In genomic region chr17:61560071-61560470, GRCh38 we compare ENCODE assay signal across 3 cellular contexts.
TF ChIP-seq lines count a peak whose summit lies in the region.

No MANE protein-coding gene starts in this region.

TF ChIP-seq in HCT116, 20 proteins besides CTCF, POLR2A, EP300 and RAD21:
- no peak for TF ChIP-seq POLR2AphosphoS5 (IDR thresholded peaks at IDR 0.05; ENCODE audit: low read depth, low read length)
- no peak for TF ChIP-seq ZFX (IDR thresholded peaks at IDR 0.05)
- TF ChIP-seq ZNF274 (IDR thresholded peaks at IDR 0.05; ENCODE audit: low read depth, low read length) = no peak
- TF ChIP-seq, protein P1, sequence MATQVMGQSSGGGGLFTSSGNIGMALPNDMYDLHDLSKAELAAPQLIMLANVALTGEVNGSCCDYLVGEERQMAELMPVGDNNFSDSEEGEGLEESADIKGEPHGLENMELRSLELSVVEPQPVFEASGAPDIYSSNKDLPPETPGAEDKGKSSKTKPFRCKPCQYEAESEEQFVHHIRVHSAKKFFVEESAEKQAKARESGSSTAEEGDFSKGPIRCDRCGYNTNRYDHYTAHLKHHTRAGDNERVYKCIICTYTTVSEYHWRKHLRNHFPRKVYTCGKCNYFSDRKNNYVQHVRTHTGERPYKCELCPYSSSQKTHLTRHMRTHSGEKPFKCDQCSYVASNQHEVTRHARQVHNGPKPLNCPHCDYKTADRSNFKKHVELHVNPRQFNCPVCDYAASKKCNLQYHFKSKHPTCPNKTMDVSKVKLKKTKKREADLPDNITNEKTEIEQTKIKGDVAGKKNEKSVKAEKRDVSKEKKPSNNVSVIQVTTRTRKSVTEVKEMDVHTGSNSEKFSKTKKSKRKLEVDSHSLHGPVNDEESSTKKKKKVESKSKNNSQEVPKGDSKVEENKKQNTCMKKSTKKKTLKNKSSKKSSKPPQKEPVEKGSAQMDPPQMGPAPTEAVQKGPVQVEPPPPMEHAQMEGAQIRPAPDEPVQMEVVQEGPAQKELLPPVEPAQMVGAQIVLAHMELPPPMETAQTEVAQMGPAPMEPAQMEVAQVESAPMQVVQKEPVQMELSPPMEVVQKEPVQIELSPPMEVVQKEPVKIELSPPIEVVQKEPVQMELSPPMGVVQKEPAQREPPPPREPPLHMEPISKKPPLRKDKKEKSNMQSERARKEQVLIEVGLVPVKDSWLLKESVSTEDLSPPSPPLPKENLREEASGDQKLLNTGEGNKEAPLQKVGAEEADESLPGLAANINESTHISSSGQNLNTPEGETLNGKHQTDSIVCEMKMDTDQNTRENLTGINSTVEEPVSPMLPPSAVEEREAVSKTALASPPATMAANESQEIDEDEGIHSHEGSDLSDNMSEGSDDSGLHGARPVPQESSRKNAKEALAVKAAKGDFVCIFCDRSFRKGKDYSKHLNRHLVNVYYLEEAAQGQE (IDR thresholded peaks at IDR 0.05; ENCODE audit: low read depth) = no peak
- no peak for TF ChIP-seq MAX (IDR thresholded peaks at IDR 0.05)
- no peak for TF ChIP-seq YY1 (IDR thresholded peaks at IDR 0.05; ENCODE audit: extremely low read depth, insufficient replicate concordance, low read depth, low read length)
- TF ChIP-seq ZBTB33 (IDR thresholded peaks at IDR 0.05; ENCODE audit: extremely low read depth, insufficient replicate concordance, low read length) = no peak
- TF ChIP-seq JUND (IDR thresholded peaks at IDR 0.05) = no peak
- no peak for TF ChIP-seq SRF (IDR thresholded peaks at IDR 0.05; ENCODE audit: low read depth)
- no peak for TF ChIP-seq EZH2 (IDR thresholded peaks at IDR 0.05)
- no peak for TF ChIP-seq SP1 (IDR thresholded peaks at IDR 0.05; ENCODE audit: low read depth)
- TF ChIP-seq SIN3A (IDR thresholded peaks at IDR 0.05; ENCODE audit: low read depth) = no peak
- TF ChIP-seq ELF1 (IDR thresholded peaks at IDR 0.05; ENCODE audit: borderline replicate concordance, low read depth) = no peak
- no peak for TF ChIP-seq EZH2phosphoT487 (IDR thresholded peaks at IDR 0.05; ENCODE audit: borderline replicate concordance)
- no peak for TF ChIP-seq TCF7L2 (IDR thresholded peaks at IDR 0.05; ENCODE audit: borderline replicate concordance, extremely low read depth, insufficient read depth, insufficient read length)
- TF ChIP-seq CBX3 (IDR thresholded peaks at IDR 0.05; ENCODE audit: low read depth) = no peak

TF ChIP-seq in GM12878, 131 proteins besides CTCF, POLR2A, EP300 and RAD21:
- TF ChIP-seq NFXL1 (IDR thresholded peaks at IDR 0.05; ENCODE audit: borderline replicate concordance) (peak; percentile 87), POLR2AphosphoS5 (IDR thresholded peaks at IDR 0.05; ENCODE audit: low read length) (no peak), CBFB (IDR thresholded peaks at IDR 0.05; ENCODE audit: low read depth) (no peak), PRDM15 (CRISPR knock-in tag; IDR thresholded peaks at IDR 0.05) (no peak)
TF ChIP-seq in GM12878: peak in this region for 1.

TF ChIP-seq in K562, 482 proteins besides CTCF, POLR2A, EP300 and RAD21:
- TF ChIP-seq CREB1 (IDR thresholded peaks at IDR 0.05) = no peak
- TF ChIP-seq CREB1 (CRISPR knock-in tag; IDR thresholded peaks at IDR 0.05) = no peak
- TF ChIP-seq, protein P2, sequence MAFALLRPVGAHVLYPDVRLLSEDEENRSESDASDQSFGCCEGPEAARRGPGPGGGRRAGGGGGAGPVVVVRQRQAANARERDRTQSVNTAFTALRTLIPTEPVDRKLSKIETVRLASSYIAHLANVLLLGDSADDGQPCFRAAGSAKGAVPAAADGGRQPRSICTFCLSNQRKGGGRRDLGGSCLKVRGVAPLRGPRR (CRISPR knock-in tag; IDR thresholded peaks at IDR 0.05) = no peak
- no peak for TF ChIP-seq THRAP3 (IDR thresholded peaks at IDR 0.05; ENCODE audit: borderline replicate concordance)
- no peak for TF ChIP-seq MEF2D (tag; conservative IDR thresholded peaks at IDR 0.05; ENCODE audit: low read depth)
- peak; percentile 11 for TF ChIP-seq EWSR1 (IDR thresholded peaks at IDR 0.05; ENCODE audit: borderline replicate concordance, low read depth, partially characterized antibody)
- no peak for TF ChIP-seq ZBTB49 (CRISPR knock-in tag; IDR thresholded peaks at IDR 0.05; ENCODE audit: borderline replicate concordance)
- TF ChIP-seq HLTF (IDR thresholded peaks at IDR 0.05) = no peak
- TF ChIP-seq CBX2 (IDR thresholded peaks at IDR 0.05; ENCODE audit: insufficient read depth, low read length, poor library complexity, severe bottlenecking) = no peak
- TF ChIP-seq, protein P3, sequence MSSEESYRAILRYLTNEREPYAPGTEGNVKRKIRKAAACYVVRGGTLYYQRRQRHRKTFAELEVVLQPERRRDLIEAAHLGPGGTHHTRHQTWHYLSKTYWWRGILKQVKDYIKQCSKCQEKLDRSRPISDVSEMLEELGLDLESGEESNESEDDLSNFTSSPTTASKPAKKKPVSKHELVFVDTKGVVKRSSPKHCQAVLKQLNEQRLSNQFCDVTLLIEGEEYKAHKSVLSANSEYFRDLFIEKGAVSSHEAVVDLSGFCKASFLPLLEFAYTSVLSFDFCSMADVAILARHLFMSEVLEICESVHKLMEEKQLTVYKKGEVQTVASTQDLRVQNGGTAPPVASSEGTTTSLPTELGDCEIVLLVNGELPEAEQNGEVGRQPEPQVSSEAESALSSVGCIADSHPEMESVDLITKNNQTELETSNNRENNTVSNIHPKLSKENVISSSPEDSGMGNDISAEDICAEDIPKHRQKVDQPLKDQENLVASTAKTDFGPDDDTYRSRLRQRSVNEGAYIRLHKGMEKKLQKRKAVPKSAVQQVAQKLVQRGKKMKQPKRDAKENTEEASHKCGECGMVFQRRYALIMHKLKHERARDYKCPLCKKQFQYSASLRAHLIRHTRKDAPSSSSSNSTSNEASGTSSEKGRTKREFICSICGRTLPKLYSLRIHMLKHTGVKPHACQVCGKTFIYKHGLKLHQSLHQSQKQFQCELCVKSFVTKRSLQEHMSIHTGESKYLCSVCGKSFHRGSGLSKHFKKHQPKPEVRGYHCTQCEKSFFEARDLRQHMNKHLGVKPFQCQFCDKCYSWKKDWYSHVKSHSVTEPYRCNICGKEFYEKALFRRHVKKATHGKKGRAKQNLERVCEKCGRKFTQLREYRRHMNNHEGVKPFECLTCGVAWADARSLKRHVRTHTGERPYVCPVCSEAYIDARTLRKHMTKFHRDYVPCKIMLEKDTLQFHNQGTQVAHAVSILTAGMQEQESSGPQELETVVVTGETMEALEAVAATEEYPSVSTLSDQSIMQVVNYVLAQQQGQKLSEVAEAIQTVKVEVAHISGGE (CRISPR knock-in tag; IDR thresholded peaks at IDR 0.05) = peak in 1 of 3 experiments; percentile 93; a peak in 2 of 6 replicates
- TF ChIP-seq KLF16 (IDR thresholded peaks at IDR 0.05) = no peak
- TF ChIP-seq ZNF134 (CRISPR knock-in tag; conservative IDR thresholded peaks at IDR 0.05) = no peak
- no peak for TF ChIP-seq MCM3 (IDR thresholded peaks at IDR 0.05)
